In the genomic region with DNA sequence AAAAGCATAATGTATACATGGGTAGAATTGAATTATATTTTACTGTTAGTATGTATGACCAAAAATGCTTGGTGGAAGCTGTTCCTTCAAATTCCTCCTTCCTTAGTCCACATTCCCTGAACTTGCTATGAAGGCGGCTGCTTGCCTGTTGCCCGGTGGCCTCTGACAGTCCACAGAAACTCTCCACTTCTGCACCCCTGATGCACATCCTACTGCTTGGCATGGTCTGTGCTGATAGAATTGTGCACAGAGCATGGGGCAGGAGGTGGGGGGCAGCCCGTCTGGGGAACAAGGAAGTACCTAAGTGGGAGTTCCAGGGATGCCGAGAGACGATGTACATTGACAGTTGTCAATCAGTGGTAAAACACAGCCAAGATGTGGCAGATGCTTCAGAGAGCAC, we compare ENCODE assay signal across 18 cellular contexts. TPM values are rescaled to one million over a fixed set of nuclear protein-coding genes. Genes with fewer than 3 reads are reported as not detected.
DNase-seq lines count a peak whose midpoint lies in the region; ATAC-seq and TF ChIP-seq lines count a peak whose summit lies in the region.
"Had no signal": no experiment of that assay in that cellular context is flagged by ENCODE, and none has a peak within 500 bp of the region (broad histone marks: within the 10 kb centered on the region; RNA-seq: fewer than 3 reads in every experiment).

No MANE protein-coding gene starts in this region.

- H3K9me3 ChIP-seq in H9 (ENCODE audit: control insufficient read depth, low read depth, low read length), result no peaks in the 10 kb centered on the region
- H3K9me3 ChIP-seq in mesenchymal stem cell (ENCODE audit: control insufficient read depth, low read length), result peaks cover 8% of the 10 kb centered on the region
- H3K9me3 ChIP-seq in trophoblast cell (ENCODE audit: insufficient read depth, low read depth, low read length), result peaks cover 2% of the 10 kb centered on the region
- no peaks in the 10 kb centered on the region for H3K9me3 ChIP-seq in MM.1S (replicated peaks; ENCODE audit: insufficient read depth, low read length)
- peaks cover 0 to 8% of the 10 kb centered on the region in 2 donors for H3K9me3 ChIP-seq in left lung
- H3K9me3 ChIP-seq: A549 had no signal

- H3K4ac ChIP-seq in H9 (ENCODE audit: low read depth, low read length) (no peak overlapping the region), mesenchymal stem cell (ENCODE audit: low read depth in 1 of 2, low read length in 2 of 2) (no peak overlapping the region), trophoblast cell (ENCODE audit: low read depth, low read length) (no peak overlapping the region)

- no peak overlapping the region for H4K12ac ChIP-seq in trophoblast cell (ENCODE audit: low read depth, low read length)

- H2BK15ac ChIP-seq in H9 (ENCODE audit: low read depth, low read length) (no peak overlapping the region), mesenchymal stem cell (ENCODE audit: low read depth, poor library complexity, severe bottlenecking) (no peak overlapping the region)

- H3K4me2 ChIP-seq in H9 (ENCODE audit: insufficient read depth, insufficient read length, low read length) (no peak overlapping the region), mesenchymal stem cell (ENCODE audit: low read length, poor library complexity, severe bottlenecking) (no peak overlapping the region), trophoblast cell (ENCODE audit: low read length) (no peak overlapping the region), MM.1S (ENCODE audit: low read depth, low read length) (no peak overlapping the region)
- H3K4me2 ChIP-seq: A549 had no signal

- H2BK120ac ChIP-seq in H9 (ENCODE audit: low read depth, low read length, poor library complexity, severe bottlenecking) (no peak overlapping the region), mesenchymal stem cell (ENCODE audit: low read depth, low read length) (no peak overlapping the region), trophoblast cell (ENCODE audit: insufficient read depth, low read length, poor library complexity) (no peak overlapping the region)

- H3K79me2 ChIP-seq in H9 (ENCODE audit: insufficient read depth, low read length) (no peaks in the 10 kb centered on the region), trophoblast cell (ENCODE audit: control insufficient read depth, insufficient read depth, low read length, poor library complexity) (no peaks in the 10 kb centered on the region), MM.1S (ENCODE audit: low read length) (no peaks in the 10 kb centered on the region)

- WGBS in H9 (ENCODE audit: extremely low coverage, insufficient read length, low lambda C conversion rate), result no CpG with 5 or more reads among the region's 5 CpGs
- WGBS in mesenchymal stem cell, result 87% methylated on average over 5 of the region's 5 CpGs
- no CpG with 5 or more reads among the region's 5 CpGs for WGBS in trophoblast cell (ENCODE audit: extremely low coverage, insufficient coverage, insufficient read length)

- H4K8ac ChIP-seq in H9 (replicated peaks; ENCODE audit: insufficient read length, low read depth, low read length) (peak overlapping the region; percentile 69), mesenchymal stem cell (ENCODE audit: low read length) (no peak overlapping the region), trophoblast cell (ENCODE audit: low read depth, low read length) (no peak overlapping the region)

- no peaks in the 10 kb centered on the region for H3K79me1 ChIP-seq in H9 (ENCODE audit: insufficient read depth, low read depth, low read length, poor library complexity, severe bottlenecking)
- H3K79me1 ChIP-seq in mesenchymal stem cell (replicated peaks; ENCODE audit: low read length, poor library complexity, severe bottlenecking), result no peaks in the 10 kb centered on the region
- no peaks in the 10 kb centered on the region for H3K79me1 ChIP-seq in trophoblast cell (ENCODE audit: low read length)

- no peaks in the 10 kb centered on the region for H3K9me2 ChIP-seq in MM.1S (replicated peaks; ENCODE audit: insufficient read depth, low read length)

- H3K56ac ChIP-seq in H9 (ENCODE audit: insufficient read length, low read depth, low read length), result no peak overlapping the region

- H3K27me3 Mint-ChIP-seq in H9 (ENCODE audit: low read depth), result peaks cover 6% of the 10 kb centered on the region; the same call in 1 of the 2 replicates
- H3K27me3 Mint-ChIP-seq: CD4-positive, alpha-beta T cell had no signal

- no peak overlapping the region for H3K27ac ChIP-seq in H9 (ENCODE audit: insufficient read length, low read depth, low read length)
- no peak overlapping the region for H3K27ac ChIP-seq in mesenchymal stem cell (ENCODE audit: low read length, poor library complexity, severe bottlenecking)
- no peak overlapping the region for H3K27ac ChIP-seq in trophoblast cell (ENCODE audit: low read depth, low read length)
- no peak overlapping the region for H3K27ac ChIP-seq in MM.1S (ENCODE audit: low read length)
- H3K27ac ChIP-seq in left lung, result no peak overlapping the region
- H3K27ac ChIP-seq: 22Rv1, A549, C4-2B had no signal

- H2AFZ ChIP-seq in H9 (ENCODE audit: low read length), result no peak overlapping the region
- H2AFZ ChIP-seq in mesenchymal stem cell (ENCODE audit: low read depth, low read length), result peak overlapping the region; percentile 27
- H2AFZ ChIP-seq in trophoblast cell (ENCODE audit: insufficient read depth, low read length, poor library complexity), result no peak overlapping the region
- no peak overlapping the region for H2AFZ ChIP-seq in MM.1S (ENCODE audit: low read length)

- H4K5ac ChIP-seq in H9 (ENCODE audit: insufficient read length, low read depth, low read length), result no peak overlapping the region

- no peaks in the 10 kb centered on the region for H4K20me1 ChIP-seq in H9 (ENCODE audit: control insufficient read depth, insufficient read depth, insufficient read length)
- H4K20me1 ChIP-seq in MM.1S (ENCODE audit: insufficient read depth, low read length), result no peaks in the 10 kb centered on the region

- no peak overlapping the region for H2BK20ac ChIP-seq in H9 (ENCODE audit: low read depth, low read length, poor library complexity, severe bottlenecking)

- no peaks in the 10 kb centered on the region for H3F3A ChIP-seq in MM.1S (ENCODE audit: insufficient read depth, low read length)

- H2BK12ac ChIP-seq in H9 (ENCODE audit: insufficient read length, low read depth, low read length) (no peak overlapping the region), mesenchymal stem cell (ENCODE audit: low read length in 2 of 2) (no peak overlapping the region), trophoblast cell (ENCODE audit: low read length) (no peak overlapping the region)

- H3K27ac Mint-ChIP-seq in H9, result no peak overlapping the region
- H3K27ac Mint-ChIP-seq: CD4-positive, alpha-beta T cell had no signal

- H3K4me3 Mint-ChIP-seq in H9, result no peak overlapping the region
- H3K4me3 Mint-ChIP-seq: CD4-positive, alpha-beta T cell had no signal

- H3K9me3 Mint-ChIP-seq in H9, result peaks cover 0 to 9% of the 10 kb centered on the region in 2 experiments; a peak in 4 of 5 replicates

- ATAC-seq in HG03196 (IDR thresholded peaks at IDR 0.05; ENCODE audit: unreplicated experiment), result no peak
- ATAC-seq in left lung, result no peak
- ATAC-seq: A549 had no signal

- no peak overlapping the region for H3K18ac ChIP-seq in H9 (ENCODE audit: insufficient read length, low read depth, low read length)
- no peak overlapping the region for H3K18ac ChIP-seq in mesenchymal stem cell (ENCODE audit: low read depth in 1 of 2, low read length in 2 of 2)
- no peak overlapping the region for H3K18ac ChIP-seq in trophoblast cell (ENCODE audit: low read length)

- no peak for TF ChIP-seq CTCF in H9 (conservative IDR thresholded peaks at IDR 0.05)
- no peak for TF ChIP-seq CTCF in MM.1S (IDR thresholded peaks at IDR 0.05; ENCODE audit: low read length)
- TF ChIP-seq CTCF in left lung (IDR thresholded peaks at IDR 0.05), result no peak

- peak; percentile 10 for DNase-seq in DMS79 (lab: John Stamatoyannopoulos, UW)
- no peak for DNase-seq in DMS79 treated with DMSO at 0.1 percent for 48 hours (lab: John Stamatoyannopoulos, UW)
- DNase-seq in H9, result no peak
- no peak for DNase-seq in mesenchymal stem cell
- no peak for DNase-seq in trophoblast cell
- DNase-seq in MM.1S, result no peak
- DNase-seq in left lung, result no peak
- DNase-seq: AML-193; Caco-2; CD4-positive, alpha-beta T cell; GF-D8; GOT3; H7; IMR-90 had no signal

- no peak overlapping the region for H3T11ph ChIP-seq in H9 (ENCODE audit: low read length)

- H3K36me3 ChIP-seq in mesenchymal stem cell (ENCODE audit: control insufficient read depth in 1 of 2, insufficient read depth in 2 of 2, low read depth in 1 of 2, low read length in 2 of 2) (no peaks in the 10 kb centered on the region), trophoblast cell (ENCODE audit: control insufficient read depth in 1 of 2, insufficient read depth in 2 of 2, low read length in 2 of 2) (no peaks in the 10 kb centered on the region), MM.1S (replicated peaks; ENCODE audit: insufficient read depth, low read length) (no peaks in the 10 kb centered on the region), left lung (no peaks in the 10 kb centered on the region)

- H3K23me2 ChIP-seq in H9 (ENCODE audit: insufficient read length, low read depth, low read length, poor library complexity, severe bottlenecking), result no peaks in the 10 kb centered on the region

- peaks cover 0 to 10% (median 0%) of the 10 kb centered on the region in 3 experiments; a peak in 2 of 7 replicates for H3K36me3 Mint-ChIP-seq in H9 (ENCODE audit: insufficient read depth in 1 of 3, low read depth in 3 of 3)

- H3K23ac ChIP-seq in H9 (ENCODE audit: insufficient read length, low read depth, low read length) (no peak overlapping the region), mesenchymal stem cell (ENCODE audit: low read length in 2 of 2) (no peak overlapping the region), trophoblast cell (ENCODE audit: low read length) (peak overlapping the region; percentile 76)

- H3K4me1 ChIP-seq in H9 (ENCODE audit: insufficient read depth, low read length), result no peaks in the 10 kb centered on the region
- no peaks in the 10 kb centered on the region for H3K4me1 ChIP-seq in mesenchymal stem cell (ENCODE audit: control insufficient read depth, insufficient read depth, low read depth, low read length)
- H3K4me1 ChIP-seq in trophoblast cell (ENCODE audit: control insufficient read depth in 1 of 2, insufficient read depth in 2 of 2, low read length in 2 of 2), result no peaks in the 10 kb centered on the region
- no peaks in the 10 kb centered on the region for H3K4me1 ChIP-seq in MM.1S (ENCODE audit: low read length)
- H3K4me1 ChIP-seq in left lung, result no peaks in the 10 kb centered on the region
- H3K4me1 ChIP-seq: A549, Caco-2 had no signal

- H2AK5ac ChIP-seq in H9 (ENCODE audit: insufficient read length, low read length), result no peak overlapping the region
- H2AK5ac ChIP-seq in mesenchymal stem cell (ENCODE audit: low read length, severe bottlenecking), result no peak overlapping the region
- H2AK5ac ChIP-seq in trophoblast cell (ENCODE audit: low read length), result no peak overlapping the region

- H3K4me1 Mint-ChIP-seq in H9, result peaks cover 7 to 8% of the 10 kb centered on the region in 2 experiments; a peak in 2 of 4 replicates

- intact Hi-C loops in left lung (cut with DNase I), result no loop called here

- H3K27me3 ChIP-seq in H9 (ENCODE audit: insufficient read depth, low read length) (no peaks in the 10 kb centered on the region), mesenchymal stem cell (ENCODE audit: control insufficient read depth in 1 of 2, insufficient read depth in 1 of 2, low read length in 2 of 2) (no peaks in the 10 kb centered on the region), trophoblast cell (ENCODE audit: insufficient read depth, low read length) (no peaks in the 10 kb centered on the region), MM.1S (replicated peaks; ENCODE audit: insufficient read depth, low read length) (no peaks in the 10 kb centered on the region), left lung (peaks cover 0 to 12% of the 10 kb centered on the region in 2 donors)

- H3K9ac ChIP-seq in H9 (ENCODE audit: extremely low read depth, insufficient read length, low read length), result no peak overlapping the region
- no peak overlapping the region for H3K9ac ChIP-seq in mesenchymal stem cell (ENCODE audit: low read length)
- no peak overlapping the region for H3K9ac ChIP-seq in trophoblast cell (ENCODE audit: low read length)
- H3K9ac ChIP-seq in MM.1S (ENCODE audit: low read length), result no peak overlapping the region

- H3K14ac ChIP-seq in H9 (ENCODE audit: insufficient read depth, low read length), result no peak overlapping the region
- H3K14ac ChIP-seq in mesenchymal stem cell (ENCODE audit: low read length in 2 of 2), result no peak overlapping the region
- H3K14ac ChIP-seq in trophoblast cell (ENCODE audit: low read length), result no peak overlapping the region

- H4K91ac ChIP-seq in H9 (ENCODE audit: insufficient read length, low read depth, low read length) (no peak overlapping the region), mesenchymal stem cell (ENCODE audit: low read length) (no peak overlapping the region), trophoblast cell (ENCODE audit: low read depth, low read length) (no peak overlapping the region)

- H2BK5ac ChIP-seq in H9 (ENCODE audit: insufficient read length, low read length) (no peak overlapping the region), mesenchymal stem cell (ENCODE audit: low read depth, low read length, poor library complexity, severe bottlenecking) (no peak overlapping the region), trophoblast cell (ENCODE audit: low read depth, low read length, poor library complexity) (no peak overlapping the region)

- H3K4me3 ChIP-seq in mesenchymal stem cell (ENCODE audit: insufficient read depth in 1 of 2, low read depth in 1 of 2, low read length in 2 of 2) (no peak overlapping the region), trophoblast cell (ENCODE audit: low read depth, low read length) (no peak overlapping the region), MM.1S (ENCODE audit: low read length) (no peak overlapping the region), left lung (no peak overlapping the region)
- H3K4me3 ChIP-seq: A549 had no signal

RNA-seq across cellular contexts. Expression of gene GABRB3, which starts 33.7 kb away (rescaled TPM):
- total RNA-seq in H9 (2021) (98.2 and 112 TPM in 2 replicates), left lung (1 to 10 TPM in 1 of 2 donors, under 1 TPM in 1; 0.94 to 2.6 TPM)
- polyA plus RNA-seq in mesenchymal stem cell (2013, experiment 1 of 2), result 0.46 TPM
- 0.44 TPM for polyA plus RNA-seq in mesenchymal stem cell (2013, experiment 2 of 2)
- 6.6 and 6.9 TPM in 2 replicates for polyA plus RNA-seq in trophoblast cell (2013)
- total RNA-seq: Caco-2; CD4-positive, alpha-beta T cell had no signal

Comparison
In these comparisons a context has a peak if more than half of its experiments do, and no peak if none do; other contexts are left out.
1. RNA of gene GABRB3, which starts 33.7 kb away (total RNA-seq): 98.2 to 112 TPM in H9; 0.94 to 2.6 TPM in left lung; every median in the first group is over 10 times any median in the second.